Comparison of ENCODE assay signal across 9 cellular contexts in the genomic region with DNA sequence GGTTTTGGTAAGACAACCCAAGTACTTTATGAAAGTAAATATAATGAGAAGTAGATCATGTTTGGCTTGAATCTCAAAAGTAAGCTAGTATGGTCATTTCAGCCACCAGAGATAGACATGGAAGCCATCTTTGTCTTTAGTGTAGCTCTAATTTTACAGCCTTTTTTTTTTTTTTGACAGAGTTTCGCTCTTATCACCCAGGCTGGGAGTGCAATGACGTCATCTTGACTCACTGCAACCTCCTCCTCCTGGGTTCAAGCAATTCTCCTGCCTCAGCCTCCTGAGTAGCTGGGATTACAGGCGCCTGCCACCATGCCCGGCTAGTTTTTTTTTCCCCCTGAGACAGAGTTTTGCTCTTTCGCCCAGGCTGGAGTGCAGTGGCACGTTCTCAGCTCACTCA. TPM values are rescaled to one million over a fixed set of nuclear protein-coding genes. Genes with fewer than 3 reads are reported as not detected.
"Had no signal": no experiment of that assay in that cellular context is flagged by ENCODE, and none has a peak within 500 bp of the region (broad histone marks: within the 10 kb centered on the region; RNA-seq: fewer than 3 reads in every experiment).

No MANE protein-coding gene starts in this region.

RNA-seq across cellular contexts. Expression of gene COX8C, which starts 7.9 kb away (rescaled TPM):
- total RNA-seq: LHCN-M2; MCF 10A; PC-9; RPMI7951; SJCRH30; SK-MEL-5; T-cell; T-helper 1 cell treated with Interleukin-12 subunit alpha and Interleukin-12 subunit beta and Interleukin-4 antibody, amounts not matched to agents 30 ng/mL and 1 ng/mL, for 36 hours; T-helper 17 cell had no signal
